Comparison of ENCODE assay signal across 1 cellular context in the genomic region with DNA sequence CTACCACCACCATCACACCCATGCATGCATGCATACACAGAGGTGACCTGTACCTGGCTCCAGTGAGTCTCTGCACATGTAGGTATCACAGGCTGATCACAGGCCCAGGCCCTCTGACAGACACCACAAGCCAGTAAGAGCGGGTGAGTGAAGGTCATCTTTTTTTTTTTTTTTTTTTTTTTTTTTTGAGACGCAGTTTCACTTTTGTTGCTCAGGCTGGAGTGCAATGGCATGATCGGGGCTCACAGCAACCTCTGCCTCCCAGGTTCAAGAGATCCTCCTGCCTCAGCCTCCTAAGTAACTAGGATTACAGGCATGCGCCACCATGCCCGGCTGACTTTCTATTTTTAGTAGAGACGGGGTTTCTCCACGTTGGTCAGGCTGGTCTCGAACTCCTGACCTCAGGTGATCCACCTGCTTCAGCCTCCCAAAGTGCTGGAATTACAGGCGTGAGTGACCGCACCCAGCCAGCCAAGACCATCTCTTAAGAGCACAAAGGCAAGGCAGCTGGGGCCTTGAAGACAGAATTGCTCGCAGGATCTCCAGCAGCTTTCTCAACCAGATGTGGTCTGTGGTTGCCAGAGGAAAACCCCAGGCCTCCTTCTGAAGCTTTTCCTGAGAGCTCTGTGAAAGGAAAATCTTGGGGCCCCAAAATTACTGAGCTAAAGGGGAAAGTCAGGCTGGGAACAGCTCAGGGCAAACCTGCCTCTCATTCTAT.
TF ChIP-seq lines count a peak whose summit lies in the region.

No MANE protein-coding gene starts in this region.

TF ChIP-seq in GM23338, 12 proteins besides CTCF, POLR2A, EP300 and RAD21:
- TF ChIP-seq EZH2phosphoT487 (IDR thresholded peaks at IDR 0.05; ENCODE audit: unreplicated experiment) (no peak), ZNF331 (CRISPR knock-in tag; IDR thresholded peaks at IDR 0.05; ENCODE audit: low read depth) (no peak), STAT1 (IDR thresholded peaks at IDR 0.05; ENCODE audit: unreplicated experiment) (no peak), CREB1 (CRISPR knock-in tag; IDR thresholded peaks at IDR 0.05; ENCODE audit: low read depth) (no peak), JUNB (IDR thresholded peaks at IDR 0.05; ENCODE audit: unreplicated experiment) (no peak), NANOG (IDR thresholded peaks at IDR 0.05; ENCODE audit: borderline replicate concordance) (no peak), ZNF114 (CRISPR knock-in tag; IDR thresholded peaks at IDR 0.05) (no peak), POLR2AphosphoS5 (IDR thresholded peaks at IDR 0.05; ENCODE audit: low read depth) (no peak), EZH2 (IDR thresholded peaks at IDR 0.05; ENCODE audit: low read depth, unreplicated experiment) (no peak)
- TF ChIP-seq, protein P1, sequence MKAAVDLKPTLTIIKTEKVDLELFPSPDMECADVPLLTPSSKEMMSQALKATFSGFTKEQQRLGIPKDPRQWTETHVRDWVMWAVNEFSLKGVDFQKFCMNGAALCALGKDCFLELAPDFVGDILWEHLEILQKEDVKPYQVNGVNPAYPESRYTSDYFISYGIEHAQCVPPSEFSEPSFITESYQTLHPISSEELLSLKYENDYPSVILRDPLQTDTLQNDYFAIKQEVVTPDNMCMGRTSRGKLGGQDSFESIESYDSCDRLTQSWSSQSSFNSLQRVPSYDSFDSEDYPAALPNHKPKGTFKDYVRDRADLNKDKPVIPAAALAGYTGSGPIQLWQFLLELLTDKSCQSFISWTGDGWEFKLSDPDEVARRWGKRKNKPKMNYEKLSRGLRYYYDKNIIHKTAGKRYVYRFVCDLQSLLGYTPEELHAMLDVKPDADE (IDR thresholded peaks at IDR 0.05) = no peak
- TF ChIP-seq, protein P2, sequence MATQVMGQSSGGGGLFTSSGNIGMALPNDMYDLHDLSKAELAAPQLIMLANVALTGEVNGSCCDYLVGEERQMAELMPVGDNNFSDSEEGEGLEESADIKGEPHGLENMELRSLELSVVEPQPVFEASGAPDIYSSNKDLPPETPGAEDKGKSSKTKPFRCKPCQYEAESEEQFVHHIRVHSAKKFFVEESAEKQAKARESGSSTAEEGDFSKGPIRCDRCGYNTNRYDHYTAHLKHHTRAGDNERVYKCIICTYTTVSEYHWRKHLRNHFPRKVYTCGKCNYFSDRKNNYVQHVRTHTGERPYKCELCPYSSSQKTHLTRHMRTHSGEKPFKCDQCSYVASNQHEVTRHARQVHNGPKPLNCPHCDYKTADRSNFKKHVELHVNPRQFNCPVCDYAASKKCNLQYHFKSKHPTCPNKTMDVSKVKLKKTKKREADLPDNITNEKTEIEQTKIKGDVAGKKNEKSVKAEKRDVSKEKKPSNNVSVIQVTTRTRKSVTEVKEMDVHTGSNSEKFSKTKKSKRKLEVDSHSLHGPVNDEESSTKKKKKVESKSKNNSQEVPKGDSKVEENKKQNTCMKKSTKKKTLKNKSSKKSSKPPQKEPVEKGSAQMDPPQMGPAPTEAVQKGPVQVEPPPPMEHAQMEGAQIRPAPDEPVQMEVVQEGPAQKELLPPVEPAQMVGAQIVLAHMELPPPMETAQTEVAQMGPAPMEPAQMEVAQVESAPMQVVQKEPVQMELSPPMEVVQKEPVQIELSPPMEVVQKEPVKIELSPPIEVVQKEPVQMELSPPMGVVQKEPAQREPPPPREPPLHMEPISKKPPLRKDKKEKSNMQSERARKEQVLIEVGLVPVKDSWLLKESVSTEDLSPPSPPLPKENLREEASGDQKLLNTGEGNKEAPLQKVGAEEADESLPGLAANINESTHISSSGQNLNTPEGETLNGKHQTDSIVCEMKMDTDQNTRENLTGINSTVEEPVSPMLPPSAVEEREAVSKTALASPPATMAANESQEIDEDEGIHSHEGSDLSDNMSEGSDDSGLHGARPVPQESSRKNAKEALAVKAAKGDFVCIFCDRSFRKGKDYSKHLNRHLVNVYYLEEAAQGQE (IDR thresholded peaks at IDR 0.05; ENCODE audit: unreplicated experiment) = no peak
- TF ChIP-seq, protein P3, sequence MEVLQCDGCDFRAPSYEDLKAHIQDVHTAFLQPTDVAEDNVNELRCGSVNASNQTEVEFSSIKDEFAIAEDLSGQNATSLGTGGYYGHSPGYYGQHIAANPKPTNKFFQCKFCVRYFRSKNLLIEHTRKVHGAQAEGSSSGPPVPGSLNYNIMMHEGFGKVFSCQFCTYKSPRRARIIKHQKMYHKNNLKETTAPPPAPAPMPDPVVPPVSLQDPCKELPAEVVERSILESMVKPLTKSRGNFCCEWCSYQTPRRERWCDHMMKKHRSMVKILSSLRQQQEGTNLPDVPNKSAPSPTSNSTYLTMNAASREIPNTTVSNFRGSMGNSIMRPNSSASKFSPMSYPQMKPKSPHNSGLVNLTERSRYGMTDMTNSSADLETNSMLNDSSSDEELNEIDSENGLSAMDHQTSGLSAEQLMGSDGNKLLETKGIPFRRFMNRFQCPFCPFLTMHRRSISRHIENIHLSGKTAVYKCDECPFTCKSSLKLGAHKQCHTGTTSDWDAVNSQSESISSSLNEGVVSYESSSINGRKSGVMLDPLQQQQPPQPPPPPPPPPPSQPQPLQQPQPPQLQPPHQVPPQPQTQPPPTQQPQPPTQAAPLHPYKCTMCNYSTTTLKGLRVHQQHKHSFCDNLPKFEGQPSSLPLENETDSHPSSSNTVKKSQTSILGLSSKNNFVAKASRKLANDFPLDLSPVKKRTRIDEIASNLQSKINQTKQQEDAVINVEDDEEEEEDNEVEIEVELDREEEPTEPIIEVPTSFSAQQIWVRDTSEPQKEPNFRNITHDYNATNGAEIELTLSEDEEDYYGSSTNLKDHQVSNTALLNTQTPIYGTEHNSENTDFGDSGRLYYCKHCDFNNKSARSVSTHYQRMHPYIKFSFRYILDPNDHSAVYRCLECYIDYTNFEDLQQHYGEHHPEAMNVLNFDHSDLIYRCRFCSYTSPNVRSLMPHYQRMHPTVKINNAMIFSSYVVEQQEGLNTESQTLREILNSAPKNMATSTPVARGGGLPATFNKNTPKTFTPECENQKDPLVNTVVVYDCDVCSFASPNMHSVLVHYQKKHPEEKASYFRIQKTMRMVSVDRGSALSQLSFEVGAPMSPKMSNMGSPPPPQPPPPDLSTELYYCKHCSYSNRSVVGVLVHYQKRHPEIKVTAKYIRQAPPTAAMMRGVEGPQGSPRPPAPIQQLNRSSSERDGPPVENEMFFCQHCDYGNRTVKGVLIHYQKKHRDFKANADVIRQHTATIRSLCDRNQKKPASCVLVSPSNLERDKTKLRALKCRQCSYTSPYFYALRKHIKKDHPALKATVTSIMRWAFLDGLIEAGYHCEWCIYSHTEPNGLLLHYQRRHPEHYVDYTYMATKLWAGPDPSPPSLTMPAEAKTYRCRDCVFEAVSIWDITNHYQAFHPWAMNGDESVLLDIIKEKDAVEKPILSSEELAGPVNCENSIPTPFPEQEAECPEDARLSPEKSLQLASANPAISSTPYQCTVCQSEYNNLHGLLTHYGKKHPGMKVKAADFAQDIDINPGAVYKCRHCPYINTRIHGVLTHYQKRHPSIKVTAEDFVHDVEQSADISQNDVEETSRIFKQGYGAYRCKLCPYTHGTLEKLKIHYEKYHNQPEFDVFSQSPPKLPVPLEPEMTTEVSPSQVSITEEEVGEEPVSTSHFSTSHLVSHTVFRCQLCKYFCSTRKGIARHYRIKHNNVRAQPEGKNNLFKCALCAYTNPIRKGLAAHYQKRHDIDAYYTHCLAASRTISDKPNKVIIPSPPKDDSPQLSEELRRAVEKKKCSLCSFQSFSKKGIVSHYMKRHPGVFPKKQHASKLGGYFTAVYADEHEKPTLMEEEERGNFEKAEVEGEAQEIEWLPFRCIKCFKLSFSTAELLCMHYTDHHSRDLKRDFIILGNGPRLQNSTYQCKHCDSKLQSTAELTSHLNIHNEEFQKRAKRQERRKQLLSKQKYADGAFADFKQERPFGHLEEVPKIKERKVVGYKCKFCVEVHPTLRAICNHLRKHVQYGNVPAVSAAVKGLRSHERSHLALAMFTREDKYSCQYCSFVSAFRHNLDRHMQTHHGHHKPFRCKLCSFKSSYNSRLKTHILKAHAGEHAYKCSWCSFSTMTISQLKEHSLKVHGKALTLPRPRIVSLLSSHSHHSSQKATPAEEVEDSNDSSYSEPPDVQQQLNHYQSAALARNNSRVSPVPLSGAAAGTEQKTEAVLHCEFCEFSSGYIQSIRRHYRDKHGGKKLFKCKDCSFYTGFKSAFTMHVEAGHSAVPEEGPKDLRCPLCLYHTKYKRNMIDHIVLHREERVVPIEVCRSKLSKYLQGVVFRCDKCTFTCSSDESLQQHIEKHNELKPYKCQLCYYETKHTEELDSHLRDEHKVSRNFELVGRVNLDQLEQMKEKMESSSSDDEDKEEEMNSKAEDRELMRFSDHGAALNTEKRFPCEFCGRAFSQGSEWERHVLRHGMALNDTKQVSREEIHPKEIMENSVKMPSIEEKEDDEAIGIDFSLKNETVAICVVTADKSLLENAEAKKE (CRISPR knock-in tag; IDR thresholded peaks at IDR 0.05) = no peak
TF ChIP-seq in GM23338: peak in this region for 0.
